In genomic region chr19:32676186-32676894, GRCh38 we compare ENCODE assay signal across 8 cellular contexts. TPM values are rescaled to one million over a fixed set of nuclear protein-coding genes. Genes with fewer than 3 reads are reported as not detected.
A peak's percentile ranks its signal among the peaks of the same experiment; 100 is the strongest.
DNase-seq lines count a peak whose midpoint lies in the region; ATAC-seq and TF ChIP-seq lines count a peak whose summit lies in the region.

No MANE protein-coding gene starts in this region.

- H3K27ac ChIP-seq in HCT116 (ENCODE audit: low read depth, low read length) (peak overlapping the region; percentile 85; the same call in 1 of the 2 replicates), heart left ventricle (peak overlapping the region in 7 of 12 donors; percentile 49 to 94 (median 91))

- H3K4me1 Mint-ChIP-seq in activated CD8-positive, alpha-beta memory T cell treated with anti-CD3 and anti-CD28 coated beads, Interleukin-2, amount 10 ng/mL, durations not matched to agents 7 days and 5 days = peaks cover 35% of the 10 kb centered on the region

- H3K9me3 Mint-ChIP-seq in activated CD8-positive, alpha-beta memory T cell treated with anti-CD3 and anti-CD28 coated beads, Interleukin-2, amount 10 ng/mL, durations not matched to agents 7 days and 5 days (ENCODE audit: low read depth) = no peaks in the 10 kb centered on the region

- peaks cover 32% of the 10 kb centered on the region for H3K79me2 ChIP-seq in HCT116 (ENCODE audit: insufficient read depth, low read length)

- TF ChIP-seq CTCF in AG09309 (IDR thresholded peaks at IDR 0.05; ENCODE audit: control insufficient read depth, insufficient read depth, low read depth, low read length, missing control alignments) (no peak), HCT116 (IDR thresholded peaks at IDR 0.05 in 2 of 3, conservative IDR thresholded peaks at IDR 0.05 in 1 of 3; ENCODE audit: borderline replicate concordance in 1 of 3, insufficient read depth in 1 of 3, low read depth in 2 of 3, low read length in 2 of 3) (no peak), heart left ventricle (IDR thresholded peaks at IDR 0.05) (no peak)

- H3K27me3 ChIP-seq in HCT116 (ENCODE audit: insufficient read depth, low read length) = no peaks in the 10 kb centered on the region
- peaks cover 0 to 23% (median 13%) of the 10 kb centered on the region in 9 donors for H3K27me3 ChIP-seq in heart left ventricle

- H4K20me1 ChIP-seq in HCT116 (ENCODE audit: insufficient read depth) = no peaks in the 10 kb centered on the region

- H3K4me1 ChIP-seq in HCT116 (ENCODE audit: control insufficient read depth in 1 of 2, insufficient read depth in 2 of 2, low read length in 2 of 2) (peaks cover 11 to 23% of the 10 kb centered on the region in 2 experiments), heart left ventricle (peaks cover 0 to 51% (median 33%) of the 10 kb centered on the region in 12 donors)

- intact Hi-C loops in HCT116 (cut with micrococcal nuclease) = no loop called here
- intact Hi-C loops in heart left ventricle (cut with DNase I) = loop anchor here in 1 of 10 donors (10.0 kb wide), 1 partner anchor 92 kb away; the partner anchor contains the start of gene PDCD5

- H3K27me3 Mint-ChIP-seq in activated CD8-positive, alpha-beta memory T cell treated with anti-CD3 and anti-CD28 coated beads, Interleukin-2, amount 10 ng/mL, durations not matched to agents 7 days and 5 days = peaks cover 25% of the 10 kb centered on the region

- H3K36me3 ChIP-seq in HCT116 (ENCODE audit: control insufficient read depth in 1 of 2, insufficient read depth in 2 of 2, low read length in 2 of 2) = 0 out of 4 replicates have a peak, but pooled peaks cover 0 to 4% of the 10 kb centered on the region in 2 experiments
- H3K36me3 ChIP-seq in heart left ventricle = peaks cover 0 to 3% (median 0%) of the 10 kb centered on the region in 9 donors

- H3K4me2 ChIP-seq in HCT116 (ENCODE audit: low read length) = peak overlapping the region; percentile 99

- ATAC-seq in HCT116 (no peak), heart left ventricle (peak in 1 of 4 donors; percentile 2)
- no peak for ATAC-seq in activated CD8-positive, alpha-beta memory T cell treated with anti-CD3 and anti-CD28 coated beads, Interleukin-2, amount 10 ng/mL, durations not matched to agents 7 days and 5 days

- RAD21 ChIA-PET in HCT116 (lab: Charles Lee; ENCODE audit: low non-redundant PET in 1 of 2, low total read pairs in 2 of 2, uncharacterized antibody in 2 of 2, unreplicated experiment in 2 of 2) = no interaction called here

- no peak for TF ChIP-seq RAD21 in HCT116 (IDR thresholded peaks at IDR 0.05; ENCODE audit: low read depth)

- H2AFZ ChIP-seq in HCT116 (ENCODE audit: low read depth, low read length, poor library complexity, severe bottlenecking) = no peak overlapping the region

- no peak for DNase-seq in AG09309 (ENCODE audit: low read depth)
- DNase-seq in HCT116 (ENCODE audit: low read depth, low spot score) = no peak
- peak; percentile 43 for DNase-seq in activated CD8-positive, alpha-beta memory T cell treated with anti-CD3 and anti-CD28 coated beads, Interleukin-2, amount 10 ng/mL, durations not matched to agents 7 days and 5 days
- peak in 1 of 5 donors; percentile 68 for DNase-seq in heart left ventricle
- peak; percentile 60 for DNase-seq in retina
- DNase-seq in SK-N-DZ (ENCODE audit: low spot score) = no peak
- DNase-seq in midbrain (lab: John Stamatoyannopoulos, UW) = no peak
- no peak for DNase-seq in hepatic stellate cell (ENCODE audit: low spot score)

- no peaks in the 10 kb centered on the region for H3K9me2 ChIP-seq in HCT116 (ENCODE audit: insufficient read depth)

- H3K36me3 Mint-ChIP-seq in activated CD8-positive, alpha-beta memory T cell treated with anti-CD3 and anti-CD28 coated beads, Interleukin-2, amount 10 ng/mL, durations not matched to agents 7 days and 5 days = peaks cover 4% of the 10 kb centered on the region

- no TSS peak for BruUV-seq in HCT116 (replicated peaks; lab: Mats Ljungman, UMichigan)

- no peak for TF ChIP-seq POLR2A in HCT116 (IDR thresholded peaks at IDR 0.05; ENCODE audit: borderline replicate concordance, extremely low read depth, insufficient read depth, insufficient read length)
- no peak for TF ChIP-seq POLR2A in heart left ventricle (IDR thresholded peaks at IDR 0.05)

- H3K4me3 ChIP-seq in AG09309 (ENCODE audit: control insufficient read depth, low read depth, low read length) (peak overlapping the region; percentile 95; the same call in 1 of the 2 replicates), HCT116 (replicated peaks in 1 of 2; ENCODE audit: low read depth in 1 of 2, low read length in 2 of 2) (peak overlapping the region in 1 of 2 experiments; percentile 93; a peak in 1 of 4 replicates), heart left ventricle (peak overlapping the region; percentile 79 to 100 (median 88))

- POLR2A ChIA-PET in HCT116 (lab: Charles Lee) = interaction anchor here (1.0 kb wide), 1 partner anchor 15 kb away, joined by 3 read pairs; the partner anchor contains the start of gene NUDT19

- H3K4me3 Mint-ChIP-seq in activated CD8-positive, alpha-beta memory T cell treated with anti-CD3 and anti-CD28 coated beads, Interleukin-2, amount 10 ng/mL, durations not matched to agents 7 days and 5 days = peak overlapping the region; percentile 73

- H3K9ac ChIP-seq in HCT116 (ENCODE audit: low read length) = no peak overlapping the region

- H3K9me3 ChIP-seq in HCT116 (ENCODE audit: control insufficient read depth in 1 of 2, insufficient read depth in 1 of 2, low read depth in 1 of 2, low read length in 2 of 2) = no peaks in the 10 kb centered on the region
- H3K9me3 ChIP-seq in heart left ventricle = no peaks in the 10 kb centered on the region

- CTCF ChIA-PET in HCT116 (lab: Charles Lee) = interaction anchor here (0.6 to 1.3 kb wide), 2 partner anchors 17 to 90 kb away, joined by 3 read pairs; no protein-coding TSS in a partner anchor
- CTCF ChIA-PET in activated CD8-positive, alpha-beta memory T cell treated with anti-CD3 and anti-CD28 coated beads, Interleukin-2, amount 10 ng/mL, durations not matched to agents 7 days and 5 days (lab: Charles Lee) = interaction anchor here (1.0 to 2.2 kb wide), 3 partner anchors 12 to 76 kb away, joined by 5 to 9 read pairs (median 7); no protein-coding TSS in a partner anchor

- H3K27ac Mint-ChIP-seq in activated CD8-positive, alpha-beta memory T cell treated with anti-CD3 and anti-CD28 coated beads, Interleukin-2, amount 10 ng/mL, durations not matched to agents 7 days and 5 days = no peak overlapping the region

- 1 to 5% (median 3%) methylated on average over 20 to 93 of the region's 93 CpGs for WGBS in heart left ventricle, 4 donors

TF ChIP-seq in HCT116, 20 proteins besides CTCF, POLR2A, EP300 and RAD21 (continues in another document):
- no peak for TF ChIP-seq CEBPB (IDR thresholded peaks at IDR 0.05; ENCODE audit: low read depth)
- TF ChIP-seq SP1 (IDR thresholded peaks at IDR 0.05; ENCODE audit: low read depth) = no peak
- TF ChIP-seq MAX (IDR thresholded peaks at IDR 0.05) = no peak
- TF ChIP-seq ELF1 (IDR thresholded peaks at IDR 0.05; ENCODE audit: borderline replicate concordance, low read depth) = no peak
- TF ChIP-seq FOSL1 (IDR thresholded peaks at IDR 0.05; ENCODE audit: low read depth) = no peak
- TF ChIP-seq SIN3A (IDR thresholded peaks at IDR 0.05; ENCODE audit: low read depth) = no peak
- TF ChIP-seq ZFX (IDR thresholded peaks at IDR 0.05) = no peak

RNA-seq across cellular contexts. Expression of gene RGS9BP, which starts 0.7 kb away (rescaled TPM):
- total RNA-seq in HCT116 (2021; ENCODE audit: unreplicated experiment) = 0.54 TPM
- 0.19 and 0.23 TPM in 2 replicates for polyA plus RNA-seq in HCT116 (2012)
- total RNA-seq in activated CD8-positive, alpha-beta memory T cell treated with anti-CD3 and anti-CD28 coated beads, Interleukin-2, amount 10 ng/mL, durations not matched to agents 7 days and 5 days = under 1 TPM; 0.28 to 0.79 TPM
- total RNA-seq in heart left ventricle = 10 to 100 TPM in 2 of 9 donors, 1 to 10 TPM in 7; 2.6 to 11.2 (median 4.5) TPM
- 1 to 10 TPM in 1 of 2 donors, under 1 TPM in 1; 0.83 to 3.4 TPM for polyA plus RNA-seq in heart left ventricle
- 0.37 and 1.0 TPM in 2 replicates for polyA plus RNA-seq in SK-N-DZ (2014; cell fraction: cytosol; rRNA removed)
- 0.24 and 0.31 TPM in 2 replicates for polyA plus RNA-seq in SK-N-DZ (2014; cell fraction: nucleus; rRNA removed)

RNA-seq across cellular contexts. Expression of gene ANKRD27, which starts 1.4 kb away (rescaled TPM):
- total RNA-seq in HCT116 (2021; ENCODE audit: unreplicated experiment) (48.1 TPM), heart left ventricle (10 to 100 TPM; 14.6 to 47.5 (median 23.6) TPM)
- 25.2 and 30.0 TPM in 2 replicates for polyA plus RNA-seq in HCT116 (2012)
- 10 to 100 TPM; 40.3 to 41.7 TPM for total RNA-seq in activated CD8-positive, alpha-beta memory T cell treated with anti-CD3 and anti-CD28 coated beads, Interleukin-2, amount 10 ng/mL, durations not matched to agents 7 days and 5 days
- 10 to 100 TPM in 1 of 2 donors, 1 to 10 TPM in 1; 5.8 to 14.1 TPM for polyA plus RNA-seq in heart left ventricle
- polyA plus RNA-seq in SK-N-DZ (2014; cell fraction: cytosol; rRNA removed) = 15.6 and 18.6 TPM in 2 replicates
- 23.8 and 37.0 TPM in 2 replicates for polyA plus RNA-seq in SK-N-DZ (2014; cell fraction: nucleus; rRNA removed)

RNA-seq across cellular contexts. Expression of gene NUDT19, which starts 15.3 kb away (rescaled TPM):
- 22.1 TPM for total RNA-seq in HCT116 (2021; ENCODE audit: unreplicated experiment)
- polyA plus RNA-seq in HCT116 (2012) = 4.3 and 7.1 TPM in 2 replicates
- 10 to 100 TPM; 13.0 to 18.1 TPM for total RNA-seq in activated CD8-positive, alpha-beta memory T cell treated with anti-CD3 and anti-CD28 coated beads, Interleukin-2, amount 10 ng/mL, durations not matched to agents 7 days and 5 days
- total RNA-seq in heart left ventricle = 10 to 100 TPM; 15.2 to 31.3 (median 20.7) TPM
- 10 to 100 TPM; 12.5 to 13.3 TPM for polyA plus RNA-seq in heart left ventricle
- polyA plus RNA-seq in SK-N-DZ (2014; cell fraction: cytosol; rRNA removed) = 3.1 and 3.2 TPM in 2 replicates
- polyA plus RNA-seq in SK-N-DZ (2014; cell fraction: nucleus; rRNA removed) = 1.1 and 1.6 TPM in 2 replicates

RNA-seq across cellular contexts. Expression of gene TDRD12, which starts 43.2 kb away (rescaled TPM):
- total RNA-seq in HCT116 (2021; ENCODE audit: unreplicated experiment) = 0.30 TPM
- 0.05 and 0.06 TPM in 2 replicates for polyA plus RNA-seq in HCT116 (2012)
- under 1 TPM in 1 of 2 experiments, not detected in 1; 0.12 TPM for total RNA-seq in activated CD8-positive, alpha-beta memory T cell treated with anti-CD3 and anti-CD28 coated beads, Interleukin-2, amount 10 ng/mL, durations not matched to agents 7 days and 5 days
- total RNA-seq in heart left ventricle = under 1 TPM in 5 of 9 donors, not detected in 4; 0.10 to 0.63 (median 0.29) TPM
- under 1 TPM in 1 of 2 donors, not detected in 1; 0.06 TPM for polyA plus RNA-seq in heart left ventricle
- 10.2 and 10.5 TPM in 2 replicates for polyA plus RNA-seq in SK-N-DZ (2014; cell fraction: cytosol; rRNA removed)
- 11.3 and 19.7 TPM in 2 replicates for polyA plus RNA-seq in SK-N-DZ (2014; cell fraction: nucleus; rRNA removed)

Comparison
In these comparisons a context has a peak if more than half of its experiments do, and no peak if none do; other contexts are left out.
1. DNase-seq: peak in activated CD8-positive, alpha-beta memory T cell treated with anti-CD3 and anti-CD28 coated beads, Interleukin-2, amount 10 ng/mL, durations not matched to agents 7 days and 5 days (single experiment) and retina (single experiment); none in AG09309 (single experiment), HCT116 (single experiment), SK-N-DZ (single experiment), midbrain (single experiment) and hepatic stellate cell (single experiment).